19 cellular contexts compared by ENCODE assay signal in the genomic region with DNA sequence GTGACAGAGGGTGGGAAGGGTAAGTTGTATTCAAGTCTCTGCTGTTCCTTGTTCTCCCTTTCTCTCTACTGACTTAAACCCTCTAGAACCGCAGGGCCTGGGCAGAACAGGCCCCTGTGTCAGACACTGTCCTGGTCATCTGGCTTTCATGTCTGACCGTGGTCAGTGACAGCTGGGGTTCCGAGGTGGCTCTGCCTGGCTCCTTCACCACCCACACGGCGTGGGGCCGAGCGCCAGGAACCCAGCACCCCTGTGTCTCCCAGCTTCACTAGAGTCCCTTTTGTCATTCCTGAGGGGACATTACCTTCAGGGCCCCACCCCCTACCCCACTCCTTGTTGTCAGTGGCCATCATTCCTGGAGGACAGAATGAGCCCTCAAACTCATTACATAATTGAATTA.
"Had no signal": no experiment of that assay in that cellular context is flagged by ENCODE, and none has a peak within 500 bp of the region (broad histone marks: within the 10 kb centered on the region; RNA-seq: fewer than 3 reads in every experiment).

No MANE protein-coding gene starts in this region.

- H3K4me3 Mint-ChIP-seq: activated CD4-positive, alpha-beta memory T cell treated with anti-CD3 and anti-CD28 coated beads, Interleukin-2, amount 10 ng/mL, durations not matched to agents 7 days and 5 days; activated naive CD8-positive, alpha-beta T cell; nephron; stimulated activated naive CD8-positive, alpha-beta T cell treated with anti-CD3 and anti-CD28 coated beads, Interleukin-15, Interleukin-2, amounts not matched to agents 100 ng/mL and 50 ng/mL, for 24 hours; T-cell had no signal

- H3K36me3 Mint-ChIP-seq: activated naive CD8-positive, alpha-beta T cell; T-cell had no signal

- H3K9me3 Mint-ChIP-seq: nephron; stimulated activated naive CD8-positive, alpha-beta T cell treated with anti-CD3 and anti-CD28 coated beads, Interleukin-15, Interleukin-2, amounts not matched to agents 100 ng/mL and 50 ng/mL, for 24 hours; T-cell had no signal

- DNase-seq: activated CD4-positive, alpha-beta memory T cell treated with anti-CD3 and anti-CD28 coated beads, Interleukin-2, amount 10 ng/mL, durations not matched to agents 7 days and 5 days; activated CD4-positive, alpha-beta T cell treated with anti-CD3 and anti-CD28 coated beads for 48 hours; activated CD4-positive, CD25-positive, alpha-beta regulatory T cell; foreskin fibroblast; hippocampal formation; midbrain; nucleus accumbens; stimulated activated CD4-positive, alpha-beta T cell treated with anti-CD3 and anti-CD28 coated beads, Interleukin-2, amount 100 ng/mL, for 24 hours; T-helper 9 cell; transverse colon had no signal

- FAIRE-seq: bronchial epithelial cell, islet of Langerhans had no signal

- H3K27ac Mint-ChIP-seq: activated CD4-positive, alpha-beta memory T cell treated with anti-CD3 and anti-CD28 coated beads, Interleukin-2, amount 10 ng/mL, durations not matched to agents 7 days and 5 days; activated naive CD8-positive, alpha-beta T cell; nephron; progenitor cell of endocrine pancreas; stimulated activated naive CD8-positive, alpha-beta T cell treated with anti-CD3 and anti-CD28 coated beads, Interleukin-15, Interleukin-2, amounts not matched to agents 100 ng/mL and 50 ng/mL, for 24 hours; T-cell had no signal

- ATAC-seq: left colon, SK-N-SH treated with all-trans-retinoic acid at 6 μM for 48 hours, T-cell had no signal

- H3K27me3 Mint-ChIP-seq: activated CD4-positive, alpha-beta memory T cell treated with anti-CD3 and anti-CD28 coated beads, Interleukin-2, amount 10 ng/mL, durations not matched to agents 7 days and 5 days; activated naive CD8-positive, alpha-beta T cell; stimulated activated naive CD8-positive, alpha-beta T cell treated with anti-CD3 and anti-CD28 coated beads, Interleukin-15, Interleukin-2, amounts not matched to agents 100 ng/mL and 50 ng/mL, for 24 hours had no signal

- H3K4me1 Mint-ChIP-seq: activated CD4-positive, alpha-beta memory T cell treated with anti-CD3 and anti-CD28 coated beads, Interleukin-2, amount 10 ng/mL, durations not matched to agents 7 days and 5 days; nephron; T-cell had no signal
